Comparison of ENCODE assay signal across 28 cellular contexts in the genomic region with DNA sequence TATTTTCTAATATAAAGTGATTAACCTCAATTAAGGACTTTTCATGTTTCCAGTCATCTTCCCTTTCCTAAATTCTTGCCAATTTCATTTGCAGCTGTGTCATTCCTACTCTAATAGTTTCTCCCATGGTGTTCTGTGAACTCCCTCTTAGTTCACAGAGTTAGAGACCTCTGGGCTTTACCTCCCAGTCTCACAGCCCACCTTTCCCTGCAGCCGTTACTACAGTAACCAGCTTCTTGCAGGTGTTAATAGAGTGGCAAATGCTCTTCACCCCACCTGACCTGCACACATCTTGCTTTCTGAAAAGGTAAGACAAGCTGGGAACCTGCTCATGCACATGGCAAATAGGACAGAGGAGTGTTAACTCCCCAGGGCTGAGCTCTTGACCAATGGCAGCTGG.
"Had no signal": no experiment of that assay in that cellular context is flagged by ENCODE, and none has a peak within 500 bp of the region (broad histone marks: within the 10 kb centered on the region; RNA-seq: fewer than 3 reads in every experiment).

No MANE protein-coding gene starts in this region.

- H3K79me2 ChIP-seq: parathyroid adenoma had no signal

- H3K27ac ChIP-seq: neural progenitor cell, ovary, parathyroid adenoma, psoas muscle, right lobe of liver, sigmoid colon, stomach, thoracic aorta, thyroid gland, tibial nerve, upper lobe of left lung, vagina had no signal

- H3K36me3 Mint-ChIP-seq: neural progenitor cell; stimulated activated effector memory CD8-positive, alpha-beta T cell treated with anti-CD3 and anti-CD28 coated beads, Interleukin-12 subunit alpha, Interleukin-12 subunit beta, amount 100 ng/mL, for 72 hours; stimulated activated naive B cell treated with anti-CD40 and anti-IgM and Interleukin-4, amounts not matched to agents 10 μg/mL and 1 μg/mL and 100 μg/mL, for 72 hours had no signal

- H3K27me3 Mint-ChIP-seq: progenitor cell of endocrine pancreas had no signal

- ATAC-seq: psoas muscle; right cardiac atrium; right lobe of liver; stimulated activated effector memory CD8-positive, alpha-beta T cell treated with anti-CD3 and anti-CD28 coated beads, Interleukin-12 subunit alpha, Interleukin-12 subunit beta, amount 100 ng/mL, for 72 hours had no signal

- H3K27ac Mint-ChIP-seq: nephron; neural progenitor cell; progenitor cell of endocrine pancreas; stimulated activated effector memory CD8-positive, alpha-beta T cell treated with anti-CD3 and anti-CD28 coated beads, Interleukin-12 subunit alpha, Interleukin-12 subunit beta, amount 100 ng/mL, for 72 hours; stimulated activated naive B cell treated with anti-CD40 and anti-IgM and Interleukin-4, amounts not matched to agents 10 μg/mL and 1 μg/mL and 100 μg/mL, for 72 hours; stimulated activated naive CD8-positive, alpha-beta T cell treated with anti-CD3 and anti-CD28 coated beads, Interleukin-15, Interleukin-2, amounts not matched to agents 100 ng/mL and 50 ng/mL, for 24 hours had no signal

- H3K4me1 Mint-ChIP-seq: nephron; stimulated activated effector memory CD8-positive, alpha-beta T cell treated with anti-CD3 and anti-CD28 coated beads, Interleukin-12 subunit alpha, Interleukin-12 subunit beta, amount 100 ng/mL, for 72 hours had no signal

- DNase-seq: occipital lobe; ovary; posterior cingulate gyrus; psoas muscle; right cardiac atrium; right lobe of liver; sigmoid colon; small intestine; stimulated activated CD4-positive, alpha-beta T cell treated with anti-CD3 and anti-CD28 coated beads, Interleukin-15, amount 100 ng/mL, for 24 hours; stimulated activated CD4-positive, alpha-beta T cell treated with anti-CD3 and anti-CD28 coated beads, Interleukin-2, amount 100 ng/mL, for 24 hours; stimulated activated CD4-positive, alpha-beta T cell treated with anti-CD3 and anti-CD28 coated beads, Interleukin-2, amount 100 ng/mL, for 48 hours; stimulated activated CD4-positive, alpha-beta T cell treated with anti-CD3 and anti-CD28 coated beads, Interleukin-4, amount 100 ng/mL, for 24 hours; stimulated activated naive B cell treated with anti-CD40 and anti-IgM and Interleukin-4, amounts not matched to agents 10 μg/mL and 1 μg/mL and 100 μg/mL, for 72 hours; stimulated activated naive CD4-positive, alpha-beta T cell treated with Interleukin-2 at 50 U/mL for 16 hours; stomach; thyroid gland; trophoblast cell; upper lobe of left lung had no signal

- H3K4me1 ChIP-seq: parathyroid adenoma, psoas muscle, right lobe of liver, sigmoid colon, stomach, thyroid gland, tibial nerve, upper lobe of left lung, vagina had no signal

- H3K4me2 ChIP-seq: neural progenitor cell had no signal

- H3K9me3 ChIP-seq: ovary, psoas muscle, right lobe of liver, sigmoid colon, stomach, thoracic aorta, thyroid gland, tibial nerve, upper lobe of left lung, vagina had no signal

- H3K9me3 Mint-ChIP-seq: nephron; neural progenitor cell; stimulated activated effector memory CD8-positive, alpha-beta T cell treated with anti-CD3 and anti-CD28 coated beads, Interleukin-12 subunit alpha, Interleukin-12 subunit beta, amount 100 ng/mL, for 72 hours; stimulated activated naive B cell treated with anti-CD40 and anti-IgM and Interleukin-4, amounts not matched to agents 10 μg/mL and 1 μg/mL and 100 μg/mL, for 72 hours; stimulated activated naive CD8-positive, alpha-beta T cell treated with anti-CD3 and anti-CD28 coated beads, Interleukin-15, Interleukin-2, amounts not matched to agents 100 ng/mL and 50 ng/mL, for 24 hours had no signal

- FAIRE-seq: small intestine, urothelium cell line had no signal

- H3K9ac ChIP-seq: neural progenitor cell, parathyroid adenoma had no signal

- H2AFZ ChIP-seq: neural progenitor cell, parathyroid adenoma had no signal

- H3K4me3 Mint-ChIP-seq: nephron; neural progenitor cell; stimulated activated effector memory CD8-positive, alpha-beta T cell treated with anti-CD3 and anti-CD28 coated beads, Interleukin-12 subunit alpha, Interleukin-12 subunit beta, amount 100 ng/mL, for 72 hours; stimulated activated naive B cell treated with anti-CD40 and anti-IgM and Interleukin-4, amounts not matched to agents 10 μg/mL and 1 μg/mL and 100 μg/mL, for 72 hours; stimulated activated naive CD8-positive, alpha-beta T cell treated with anti-CD3 and anti-CD28 coated beads, Interleukin-15, Interleukin-2, amounts not matched to agents 100 ng/mL and 50 ng/mL, for 24 hours had no signal

- H3K4me3 ChIP-seq: neural progenitor cell, ovary, psoas muscle, right lobe of liver, sigmoid colon, stomach, thoracic aorta, thyroid gland, tibial nerve, upper lobe of left lung, vagina had no signal

- H3K36me3 ChIP-seq: neural progenitor cell, ovary, right lobe of liver, sigmoid colon, stomach, thoracic aorta, thyroid gland, tibial nerve, upper lobe of left lung, vagina had no signal

- H3K27me3 ChIP-seq: neural progenitor cell, ovary, right lobe of liver, sigmoid colon, stomach, thyroid gland, tibial nerve, upper lobe of left lung, vagina had no signal
